24 cellular contexts compared by ENCODE assay signal in the genomic region with DNA sequence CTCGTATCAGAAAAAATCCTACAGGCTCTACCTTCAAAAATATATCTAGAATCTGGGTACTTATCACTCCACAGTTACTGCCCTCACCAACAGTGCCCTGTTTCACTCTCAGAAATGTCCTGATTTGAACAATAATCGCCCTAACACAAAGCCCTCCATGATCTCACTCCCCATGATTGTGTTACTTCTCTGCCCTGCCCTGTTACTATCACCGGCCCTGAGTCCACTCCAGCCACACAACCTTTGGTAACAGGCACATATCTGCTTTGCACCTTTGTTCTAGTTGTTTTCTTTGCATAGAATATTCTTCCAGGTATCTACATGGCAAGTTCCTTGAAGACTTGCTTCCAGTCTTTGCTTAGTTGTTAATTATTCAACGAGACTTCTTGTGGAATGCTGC.
"Had no signal": no experiment of that assay in that cellular context is flagged by ENCODE, and none has a peak within 500 bp of the region (broad histone marks: within the 10 kb centered on the region; RNA-seq: fewer than 3 reads in every experiment).

No MANE protein-coding gene starts in this region.

- H3K27me3 Mint-ChIP-seq: activated B cell treated with CpG ODN at 0.5 μM for 24 hours; activated CD4-positive, alpha-beta memory T cell treated with anti-CD3 and anti-CD28 coated beads for 36 hours; activated CD4-positive, alpha-beta T cell treated with anti-CD3 and anti-CD28 coated beads for 36 hours; activated CD8-positive, alpha-beta memory T cell treated with anti-CD3 and anti-CD28 coated beads, Interleukin-2, amount 10 ng/mL, durations not matched to agents 7 days and 5 days; activated naive CD4-positive, alpha-beta T cell treated with anti-CD3 and anti-CD28 coated beads, Interleukin-2, amount 50 U/mL, for 24 hours; activated naive CD8-positive, alpha-beta T cell treated with anti-CD3 and anti-CD28 coated beads, Interleukin-2, amount 50 U/mL, for 24 hours had no signal

- H3K4me1 ChIP-seq: adrenal gland, body of pancreas had no signal

- ATAC-seq: activated CD4-positive, CD25-positive, alpha-beta regulatory T cell treated with anti-CD3 and anti-CD28 coated beads, Interleukin-2, amount 50 U/mL, for 24 hours; body of pancreas; T-helper 17 cell had no signal

- H3K27ac ChIP-seq: adrenal gland, body of pancreas, WERI-Rb-1 had no signal

- H3K27me3 ChIP-seq: adrenal gland, body of pancreas had no signal

- H3K4me3 Mint-ChIP-seq: activated B cell treated with CpG ODN at 0.5 μM for 24 hours; activated CD4-positive, alpha-beta memory T cell treated with anti-CD3 and anti-CD28 coated beads for 36 hours; activated CD4-positive, alpha-beta T cell treated with anti-CD3 and anti-CD28 coated beads for 36 hours; activated CD4-positive, alpha-beta T cell treated with anti-CD3 and anti-CD28 coated beads, Interleukin-2, amount 10 ng/mL, durations not matched to agents 24 days and 14 days; activated CD8-positive, alpha-beta memory T cell treated with anti-CD3 and anti-CD28 coated beads, Interleukin-2, amount 10 ng/mL, durations not matched to agents 7 days and 5 days; activated CD8-positive, alpha-beta T cell treated with anti-CD3 and anti-CD28 coated beads, Interleukin-2, amount 10 ng/mL, durations not matched to agents 7 days and 5 days; activated naive CD4-positive, alpha-beta T cell treated with anti-CD3 and anti-CD28 coated beads for 36 hours; activated naive CD4-positive, alpha-beta T cell treated with anti-CD3 and anti-CD28 coated beads, Interleukin-2, amount 50 U/mL, for 24 hours; activated naive CD8-positive, alpha-beta T cell treated with anti-CD3 and anti-CD28 coated beads for 36 hours; activated naive CD8-positive, alpha-beta T cell treated with anti-CD3 and anti-CD28 coated beads, Interleukin-2, amount 50 U/mL, for 24 hours; activated T-helper 1 cell treated with anti-CD3 and anti-CD28 coated beads, Interleukin-12 subunit alpha, Interleukin-12 subunit beta, Interleukin-2, Interleukin-4 antibody, amounts not matched to agents 30 ng/mL and 10 ng/mL and 1 ng/mL, durations not matched to agents 14 hours and 24 hours and 36 hours; T-helper 17 cell; T-helper 2 cell treated with Interferon-gamma antibody and Interleukin-4, amounts not matched to agents 5 μg/mL and 100 μg/mL, for 36 hours had no signal

- H3K27ac Mint-ChIP-seq: activated B cell treated with CpG ODN at 0.5 μM for 24 hours; activated CD4-positive, alpha-beta memory T cell treated with anti-CD3 and anti-CD28 coated beads for 36 hours; activated CD4-positive, alpha-beta T cell treated with anti-CD3 and anti-CD28 coated beads for 36 hours; activated CD4-positive, alpha-beta T cell treated with anti-CD3 and anti-CD28 coated beads, Interleukin-2, amount 10 ng/mL, durations not matched to agents 24 days and 14 days; activated CD8-positive, alpha-beta memory T cell treated with anti-CD3 and anti-CD28 coated beads, Interleukin-2, amount 10 ng/mL, durations not matched to agents 7 days and 5 days; activated CD8-positive, alpha-beta T cell treated with anti-CD3 and anti-CD28 coated beads, Interleukin-2, amount 10 ng/mL, durations not matched to agents 7 days and 5 days; activated naive CD4-positive, alpha-beta T cell treated with anti-CD3 and anti-CD28 coated beads for 36 hours; activated naive CD4-positive, alpha-beta T cell treated with anti-CD3 and anti-CD28 coated beads, Interleukin-2, amount 50 U/mL, for 24 hours; activated naive CD8-positive, alpha-beta T cell treated with anti-CD3 and anti-CD28 coated beads for 36 hours; activated naive CD8-positive, alpha-beta T cell treated with anti-CD3 and anti-CD28 coated beads, Interleukin-2, amount 50 U/mL, for 24 hours; activated T-helper 1 cell treated with anti-CD3 and anti-CD28 coated beads, Interleukin-12 subunit alpha, Interleukin-12 subunit beta, Interleukin-2, Interleukin-4 antibody, amounts not matched to agents 30 ng/mL and 10 ng/mL and 1 ng/mL, durations not matched to agents 14 hours and 24 hours and 36 hours; activated T-helper 2 cell treated with anti-CD3 and anti-CD28 coated beads, Interferon-gamma antibody, Interleukin-2, Interleukin-4, amounts not matched to agents 10 μg/mL and 5 μg/mL and 100 μg/mL, durations not matched to agents 14 hours and 24 hours and 36 hours; T-helper 17 cell; T-helper 2 cell treated with Interferon-gamma antibody and Interleukin-4, amounts not matched to agents 5 μg/mL and 100 μg/mL, for 36 hours had no signal

- H3K9me3 ChIP-seq: adrenal gland, body of pancreas had no signal

- H3K9me3 Mint-ChIP-seq: activated naive CD4-positive, alpha-beta T cell treated with anti-CD3 and anti-CD28 coated beads, Interleukin-2, amount 50 U/mL, for 24 hours had no signal

- H3K4me1 Mint-ChIP-seq: activated B cell treated with CpG ODN at 0.5 μM for 24 hours; activated CD4-positive, alpha-beta T cell treated with anti-CD3 and anti-CD28 coated beads, Interleukin-2, amount 10 ng/mL, durations not matched to agents 24 days and 14 days; activated CD8-positive, alpha-beta memory T cell treated with anti-CD3 and anti-CD28 coated beads, Interleukin-2, amount 10 ng/mL, durations not matched to agents 7 days and 5 days; activated naive CD8-positive, alpha-beta T cell treated with anti-CD3 and anti-CD28 coated beads, Interleukin-2, amount 50 U/mL, for 24 hours had no signal

- DNase-seq: activated B cell treated with CpG ODN at 0.5 μM for 24 hours; activated T-cell treated with anti-CD3 and anti-CD28 coated beads, Interleukin-2, amount 50 U/mL, for 1 hour; aorta; cortex of kidney; effector CD8-positive, alpha-beta T cell; foreskin fibroblast; T-helper 17 cell; T1000 had no signal

- H3K4me3 ChIP-seq: adrenal gland, body of pancreas had no signal

- H3K36me3 Mint-ChIP-seq: activated naive CD4-positive, alpha-beta T cell treated with anti-CD3 and anti-CD28 coated beads, Interleukin-2, amount 50 U/mL, for 24 hours had no signal

- H3K36me3 ChIP-seq: adrenal gland, WERI-Rb-1 had no signal
